In the genomic region with DNA sequence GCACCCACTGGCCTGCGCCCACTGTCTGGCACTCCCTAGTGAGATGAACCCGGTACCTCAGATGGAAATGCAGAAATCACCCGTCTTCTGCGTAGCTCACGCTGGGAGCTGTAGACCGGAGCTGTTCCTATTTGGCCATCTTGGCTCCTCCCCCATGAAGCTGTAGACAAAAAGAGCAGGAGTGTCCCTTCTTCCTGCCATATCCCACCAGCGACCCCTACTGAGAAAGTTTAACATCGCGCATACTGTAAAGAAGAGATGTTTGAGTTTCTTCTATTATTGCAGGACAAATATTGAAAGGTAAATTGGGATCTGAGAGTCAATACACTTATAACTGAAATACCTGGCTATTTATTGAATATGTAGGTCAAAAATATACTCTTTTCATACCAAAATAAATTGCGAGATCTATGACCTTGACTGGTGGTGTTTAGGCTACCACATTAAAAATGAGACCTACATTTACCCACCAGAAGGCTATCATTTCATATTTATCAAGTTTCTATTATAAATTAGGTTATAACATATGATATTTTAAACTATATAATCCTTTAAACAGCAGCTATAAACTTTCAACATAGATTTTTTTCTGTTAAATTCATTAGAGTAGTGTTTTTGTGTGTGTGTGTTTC, we compare ENCODE assay signal across 9 cellular contexts.
DNase-seq lines count a peak whose midpoint lies in the region; ATAC-seq, FAIRE-seq and TF ChIP-seq lines count a peak whose summit lies in the region.
"Had no signal": no experiment of that assay in that cellular context is flagged by ENCODE, and none has a peak within 500 bp of the region (broad histone marks: within the 10 kb centered on the region; RNA-seq: fewer than 3 reads in every experiment).

No MANE protein-coding gene starts in this region.

- H3K36me3 Mint-ChIP-seq in nephron progenitor cell (ENCODE audit: low read depth), result peaks cover 31% of the 10 kb centered on the region

- TF ChIP-seq CTCF in nephron progenitor cell (IDR thresholded peaks at IDR 0.05) (peak; percentile 67), lower leg skin (IDR thresholded peaks at IDR 0.05) (no peak)

- H3K27me3 Mint-ChIP-seq in nephron progenitor cell (ENCODE audit: low read depth, poor library complexity), result peaks cover 3% of the 10 kb centered on the region

- DNase-seq in NCI-H510A (lab: John Stamatoyannopoulos, UW), result peak; percentile 54
- DNase-seq in nephron progenitor cell, result peak; percentile 73
- DNase-seq in midbrain (lab: John Stamatoyannopoulos, UW), result no peak
- DNase-seq in lower leg skin (ENCODE audit: low spot score in 2 of 2), result no peak
- DNase-seq: activated gamma-delta T cell had no signal

- peak overlapping the region; percentile 97 for H3K27ac Mint-ChIP-seq in nephron progenitor cell

- intact Hi-C loops in lower leg skin (cut with DNase I; ENCODE audit: low total_unique reads), result no loop called here

- no peak for TF ChIP-seq POLR2A in lower leg skin (IDR thresholded peaks at IDR 0.05)

- 61 to 82% methylated on average over 7 to 9 of the region's 10 CpGs for WGBS in lower leg skin, 2 donors

- H3K4me3 Mint-ChIP-seq in nephron progenitor cell, result peak overlapping the region; percentile 94

- H3K4me1 Mint-ChIP-seq in nephron progenitor cell, result peaks cover 4% of the 10 kb centered on the region

- H3K9me3 Mint-ChIP-seq in nephron progenitor cell, result peaks cover 47% of the 10 kb centered on the region

- peak; percentile 97 for ATAC-seq in GM21360 (IDR thresholded peaks at IDR 0.05; ENCODE audit: unreplicated experiment)
- no peak for ATAC-seq in GM19351 (IDR thresholded peaks at IDR 0.05; ENCODE audit: unreplicated experiment)
- ATAC-seq in GM18873 (IDR thresholded peaks at IDR 0.05; ENCODE audit: low FRiP score, unreplicated experiment), result no peak

- no peak overlapping the region for H3K4me3 ChIP-seq in lower leg skin (ENCODE audit: low read depth, poor library complexity, severe bottlenecking)

- FAIRE-seq in endometrium (lab: Jason Lieb, UNC), result peak; percentile 39

Comparison
In these comparisons a context has a peak if more than half of its experiments do, and no peak if none do; other contexts are left out.
1. DNase-seq: peak in NCI-H510A (single experiment) and nephron progenitor cell (single experiment); none in midbrain (single experiment) and lower leg skin (0 of 2).